In the genomic region with DNA sequence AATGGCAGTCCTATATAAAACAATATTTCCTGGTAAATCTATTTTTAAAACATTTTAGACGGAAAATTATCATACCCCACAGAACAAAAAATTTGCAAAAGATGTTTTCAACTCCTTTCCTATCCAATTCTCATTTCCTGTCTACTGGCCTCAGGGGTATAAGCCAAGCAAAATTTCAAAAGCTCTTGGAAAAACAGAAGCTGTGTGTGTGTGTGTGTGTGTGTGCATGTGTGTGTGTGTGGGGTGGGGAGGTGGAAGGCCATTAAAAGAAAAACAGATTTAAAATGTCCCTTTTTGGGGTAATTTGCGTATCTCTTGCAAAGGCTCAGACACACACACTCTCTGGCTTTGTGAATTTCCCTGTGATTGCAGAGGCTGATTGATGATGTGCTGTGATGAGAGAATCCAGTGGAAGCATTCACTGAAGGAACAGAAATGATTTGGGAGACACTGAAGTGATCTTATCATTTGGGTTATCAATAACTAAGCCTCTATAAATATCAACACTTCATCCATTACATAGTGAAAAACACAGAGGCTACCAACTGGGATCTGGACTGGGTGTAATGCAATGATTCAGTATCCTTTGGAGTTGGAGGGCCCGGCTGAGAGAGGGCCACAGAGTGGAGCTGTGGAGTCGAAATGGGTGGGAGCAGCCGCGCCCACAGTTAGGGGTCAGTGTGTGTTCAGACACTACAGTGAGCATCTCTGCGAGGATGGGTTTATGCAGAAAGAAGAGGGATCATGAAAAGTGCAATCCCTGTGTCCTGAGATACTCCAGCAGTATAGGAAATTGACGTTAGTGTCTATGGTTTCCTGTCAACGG, we compare ENCODE assay signal across 11 cellular contexts.
DNase-seq lines count a peak whose midpoint lies in the region; FAIRE-seq and TF ChIP-seq lines count a peak whose summit lies in the region.
"Had no signal": no experiment of that assay in that cellular context is flagged by ENCODE, and none has a peak within 500 bp of the region (broad histone marks: within the 10 kb centered on the region; RNA-seq: fewer than 3 reads in every experiment).

No MANE protein-coding gene starts in this region.

- H2BK120ac ChIP-seq in H1 (replicated peaks; ENCODE audit: low read depth, low read length) (no peak overlapping the region), mesendoderm (ENCODE audit: low read depth, low read length) (no peak overlapping the region)

- TF ChIP-seq EP300 in H1 (IDR thresholded peaks at IDR 0.05; ENCODE audit: borderline replicate concordance in 1 of 2, low read depth in 2 of 2, low read length in 2 of 2): no peak

- no peaks in the 10 kb centered on the region for H4K20me1 ChIP-seq in H1 (replicated peaks in 1 of 2; ENCODE audit: control insufficient read depth in 1 of 2, insufficient read depth in 2 of 2, low read length in 2 of 2)

- H3K27me3 ChIP-seq in H1 (replicated peaks in 1 of 4; ENCODE audit: control insufficient read depth in 3 of 4, extremely low read depth in 1 of 4, insufficient read depth in 3 of 4, low read length in 3 of 4) (peaks cover 0 to 1% (median 0%) of the 10 kb centered on the region in 4 experiments; a peak in 1 of 7 replicates), mesendoderm (ENCODE audit: insufficient read depth, low read length, poor library complexity) (no peaks in the 10 kb centered on the region)

- no peak overlapping the region for H3K4me3 ChIP-seq in H1 (ENCODE audit: extremely low read depth in 1 of 4, insufficient read depth in 2 of 4, low read depth in 3 of 4, low read length in 4 of 4)
- H3K4me3 ChIP-seq in mesendoderm (ENCODE audit: low read length): no peak overlapping the region

- H3K79me2 ChIP-seq in H1 (ENCODE audit: control insufficient read depth in 1 of 2, insufficient read depth in 2 of 2, low read length in 2 of 2) (no peaks in the 10 kb centered on the region), mesendoderm (ENCODE audit: control insufficient read depth, insufficient read depth, low read length) (no peaks in the 10 kb centered on the region)

- no peak overlapping the region for H3K9ac ChIP-seq in H1 (replicated peaks in 1 of 4; ENCODE audit: extremely low read depth in 1 of 4, low read depth in 3 of 4, low read length in 3 of 4)
- no peak overlapping the region for H3K9ac ChIP-seq in mesendoderm (ENCODE audit: low read length)

- no peaks in the 10 kb centered on the region for H3K23me2 ChIP-seq in H1 (ENCODE audit: low read depth, low read length)

- no peaks in the 10 kb centered on the region for H3K36me3 ChIP-seq in H1 (ENCODE audit: control insufficient read depth in 2 of 4, insufficient read depth in 4 of 4, low read length in 3 of 4)
- H3K36me3 ChIP-seq in mesendoderm (ENCODE audit: control insufficient read depth, insufficient read depth, low read length): no peaks in the 10 kb centered on the region

- WGBS in H1 (ENCODE audit: extremely low coverage in 1 of 2, insufficient coverage in 1 of 2, insufficient read length in 1 of 2, insufficient replicate concordance in 2 of 2, low coverage in 1 of 2, low lambda C conversion rate in 2 of 2, missing lambda C conversion rate in 1 of 2), 2 experiments: 79% methylated on average over 9 of the region's 9 CpGs; no CpG with 5 or more reads in 1 of the 2 experiments
- no CpG with 5 or more reads among the region's 9 CpGs for WGBS in mesendoderm (ENCODE audit: extremely low coverage, insufficient coverage, low lambda C conversion rate)

- H3K23ac ChIP-seq in H1 (ENCODE audit: insufficient read length) (no peak overlapping the region), mesendoderm (ENCODE audit: low read length) (no peak overlapping the region)

- H3K4me2 ChIP-seq in H1 (ENCODE audit: insufficient read depth in 1 of 2, low read depth in 2 of 2, low read length in 2 of 2): no peak overlapping the region
- H3K4me2 ChIP-seq in mesendoderm (ENCODE audit: low read length): no peak overlapping the region

- no peak overlapping the region for H4K91ac ChIP-seq in H1 (replicated peaks; ENCODE audit: insufficient read length, low read length)

- peak; percentile 38 for DNase-seq in D341Med (ENCODE audit: low spot score)
- peak; percentile 36 for DNase-seq in NCI-H2227 (lab: John Stamatoyannopoulos, UW; ENCODE audit: unreplicated experiment)
- DNase-seq in H1 (ENCODE audit: low read depth in 1 of 2, low spot score in 2 of 2): peak in 1 of 2 experiments; percentile 51
- DNase-seq in mesendoderm: peak; percentile 53
- no peak for DNase-seq in medulla oblongata (ENCODE audit: extremely low spot score)
- DNase-seq in stimulated activated CD4-positive, alpha-beta T cell treated with anti-CD3 and anti-CD28 coated beads, Interleukin-15, amount 100 ng/mL, for 24 hours: no peak
- DNase-seq in OCI-M2 (lab: John Stamatoyannopoulos, UW; ENCODE audit: unreplicated experiment): no peak
- no peak for DNase-seq in SIG-M5 (lab: John Stamatoyannopoulos, UW)
- DNase-seq: activated naive CD8-positive, alpha-beta T cell treated with anti-CD3 and anti-CD28 coated beads, Interleukin-2, amount 10 ng/mL, durations not matched to agents 7 days and 5 days; NCI-H446 had no signal

- H2BK20ac ChIP-seq in H1 (ENCODE audit: low read length): no peak overlapping the region

- H4K8ac ChIP-seq in H1 (ENCODE audit: extremely low read depth, insufficient read depth, low read length) (no peak overlapping the region), mesendoderm (ENCODE audit: low read depth, low read length) (peak overlapping the region; percentile 13)

- H3K4ac ChIP-seq in H1 (replicated peaks; ENCODE audit: insufficient read length, low read depth, low read length): no peak overlapping the region
- H3K4ac ChIP-seq in mesendoderm (ENCODE audit: low read depth, low read length): no peak overlapping the region

- no peak overlapping the region for H2AK5ac ChIP-seq in H1 (ENCODE audit: low read depth, low read length)
- no peak overlapping the region for H2AK5ac ChIP-seq in mesendoderm (ENCODE audit: low read length)

- no peak overlapping the region for H2AFZ ChIP-seq in H1 (ENCODE audit: low read length)

- CTCF ChIA-PET in H1 (lab: Charles Lee; ENCODE audit: partially characterized antibody): interaction anchor here (1.1 to 1.5 kb wide), 2 partner anchors 16 to 245 kb away, joined by 3 to 4 read pairs; no protein-coding TSS in a partner anchor

- H3K18ac ChIP-seq in H1 (ENCODE audit: extremely low read depth, low read length) (no peak overlapping the region), mesendoderm (ENCODE audit: low read length) (no peak overlapping the region)

- H3K9me3 ChIP-seq in H1 (ENCODE audit: insufficient read depth in 2 of 2, low read depth in 1 of 2, low read length in 1 of 2): no peaks in the 10 kb centered on the region

- TF ChIP-seq RAD21 in H1 (IDR thresholded peaks at IDR 0.05 in 1 of 2, conservative IDR thresholded peaks at IDR 0.05 in 1 of 2; ENCODE audit: low read depth in 2 of 2, low read length in 2 of 2): peak; percentile 62 to 73

- H3K4me1 ChIP-seq in H1 (replicated peaks in 1 of 4; ENCODE audit: control insufficient read depth in 3 of 4, insufficient read depth in 4 of 4, low read length in 3 of 4): no peaks in the 10 kb centered on the region
- no peaks in the 10 kb centered on the region for H3K4me1 ChIP-seq in mesendoderm (ENCODE audit: control insufficient read depth, low read depth, low read length)

- TF ChIP-seq POLR2A in H1 (IDR thresholded peaks at IDR 0.05; ENCODE audit: control extremely low read depth in 1 of 2, low read depth in 2 of 2, low read length in 2 of 2): no peak

- no peak overlapping the region for H2BK5ac ChIP-seq in H1 (ENCODE audit: low read depth, low read length)
- no peak overlapping the region for H2BK5ac ChIP-seq in mesendoderm (ENCODE audit: low read length)

- no peak overlapping the region for H2BK15ac ChIP-seq in H1 (ENCODE audit: low read length)
- no peak overlapping the region for H2BK15ac ChIP-seq in mesendoderm (replicated peaks; ENCODE audit: low read depth)

- H4K5ac ChIP-seq in H1 (ENCODE audit: insufficient read length, low read depth, low read length): no peak overlapping the region
- no peak overlapping the region for H4K5ac ChIP-seq in mesendoderm (ENCODE audit: low read length)

- H3K14ac ChIP-seq in H1 (ENCODE audit: insufficient read length): no peak overlapping the region

- no peak for FAIRE-seq in H1 (lab: Jason Lieb, UNC)

- no peak overlapping the region for H2BK12ac ChIP-seq in H1 (ENCODE audit: low read depth, low read length)

- POLR2A ChIA-PET in H1 (lab: Charles Lee; ENCODE audit: partially characterized antibody): no interaction called here

- H3K79me1 ChIP-seq in H1 (ENCODE audit: low read depth, low read length) (no peaks in the 10 kb centered on the region), mesendoderm (ENCODE audit: low read length) (no peaks in the 10 kb centered on the region)

- peak; percentile 53 to 70 (median 54) for TF ChIP-seq CTCF in H1 (IDR thresholded peaks at IDR 0.05; ENCODE audit: control extremely low read depth in 1 of 3, insufficient read depth in 1 of 3, low read depth in 1 of 3, low read length in 3 of 3)

- H3K27ac ChIP-seq in H1 (ENCODE audit: low read depth, low read length) (no peak overlapping the region), mesendoderm (ENCODE audit: low read depth, low read length) (no peak overlapping the region)
- H3K27ac ChIP-seq: epithelial cell of prostate had no signal

- H3K56ac ChIP-seq in H1 (replicated peaks; ENCODE audit: insufficient read length, low read depth, low read length): no peak overlapping the region
- H3K56ac ChIP-seq in mesendoderm (ENCODE audit: low read length): no peak overlapping the region

TF ChIP-seq in H1, 55 proteins besides CTCF, POLR2A, EP300 and RAD21:
- TF ChIP-seq GTF2F1 (IDR thresholded peaks at IDR 0.05; ENCODE audit: borderline replicate concordance, low read depth, low read length): no peak

Comparison
In these comparisons a context has a peak if more than half of its experiments do, and no peak if none do; other contexts are left out.
1. DNase-seq: peak in D341Med (single experiment), NCI-H2227 (single experiment) and mesendoderm (single experiment); none in medulla oblongata (single experiment), stimulated activated CD4-positive, alpha-beta T cell treated with anti-CD3 and anti-CD28 coated beads, Interleukin-15, amount 100 ng/mL, for 24 hours (single experiment), OCI-M2 (single experiment) and SIG-M5 (single experiment).